8 cellular contexts compared by ENCODE assay signal in genomic region chr7:94301024-94301588, GRCh38.
A peak's percentile ranks its signal among the peaks of the same experiment; 100 is the strongest.
DNase-seq lines count a peak whose midpoint lies in the region; ATAC-seq and TF ChIP-seq lines count a peak whose summit lies in the region.

No MANE protein-coding gene starts in this region.

- ATAC-seq in stimulated activated effector memory CD8-positive, alpha-beta T cell treated with anti-CD3 and anti-CD28 coated beads, Interleukin-12 subunit alpha, Interleukin-12 subunit beta, amount 100 ng/mL, for 72 hours = no peak
- ATAC-seq in GM21619 (IDR thresholded peaks at IDR 0.05; ENCODE audit: unreplicated experiment) = no peak
- ATAC-seq in activated CD4-positive, alpha-beta T cell treated with anti-CD3 and anti-CD28 coated beads for 36 hours = no peak

- in situ Hi-C loops in mammary epithelial cell (cut with MboI; ENCODE audit: low sequenced_read_pairs in 2 of 2) = no loop called here

- dilution Hi-C loops in mammary epithelial cell (cut with HindIII; ENCODE audit: low sequenced_read_pairs) = no loop called here

- H4K20me1 ChIP-seq in mammary epithelial cell (ENCODE audit: insufficient read depth, low read length) = no peaks in the 10 kb centered on the region

- CTCF ChIA-PET in mammary epithelial cell (lab: Charles Lee; ENCODE audit: low non-redundant PET) = no interaction called here
- CTCF ChIA-PET in activated CD4-positive, alpha-beta T cell treated with anti-CD3 and anti-CD28 coated beads for 36 hours (lab: Charles Lee) = no interaction called here

- H3K4me1 ChIP-seq in HUES6 (ENCODE audit: control insufficient read depth, insufficient read depth, low read length) (peaks cover 40% of the 10 kb centered on the region), mammary epithelial cell (ENCODE audit: insufficient read depth, low read length) (peaks cover 33% of the 10 kb centered on the region), tibial artery (peaks cover 0 to 82% (median 51%) of the 10 kb centered on the region in 4 donors)

- H3K4me2 ChIP-seq in mammary epithelial cell (ENCODE audit: insufficient read depth, low read depth, low read length) = peak overlapping the region; percentile 43

- no peaks in the 10 kb centered on the region for H3K9me3 Mint-ChIP-seq in stimulated activated effector memory CD8-positive, alpha-beta T cell treated with anti-CD3 and anti-CD28 coated beads, Interleukin-12 subunit alpha, Interleukin-12 subunit beta, amount 100 ng/mL, for 72 hours
- no peaks in the 10 kb centered on the region for H3K9me3 Mint-ChIP-seq in activated CD4-positive, alpha-beta T cell treated with anti-CD3 and anti-CD28 coated beads for 36 hours (ENCODE audit: low read depth)

- intact Hi-C loops in mammary epithelial cell (cut with micrococcal nuclease) (loop anchor here (2.0 kb wide), 1 partner anchor 34 kb away; no protein-coding TSS in a partner anchor), tibial artery (cut with DNase I; ENCODE audit: low total_unique reads) (no loop called here)
- intact Hi-C loops in activated CD4-positive, alpha-beta T cell treated with anti-CD3 and anti-CD28 coated beads for 36 hours (cut with DNase I, micrococcal nuclease) = no loop called here

- H3K9me3 ChIP-seq in HUES6 (ENCODE audit: control insufficient read depth, insufficient read depth, low read depth, low read length) (no peaks in the 10 kb centered on the region), mammary epithelial cell (replicated peaks; ENCODE audit: insufficient read depth, low read length) (no peaks in the 10 kb centered on the region), tibial artery (no peaks in the 10 kb centered on the region)

- H3K27ac ChIP-seq in HUES6 (ENCODE audit: low read depth, low read length) (peak overlapping the region; percentile 74; the same call in 1 of the 2 replicates), mammary epithelial cell (ENCODE audit: insufficient read depth, low read depth, low read length) (peak overlapping the region; percentile 37), tibial artery (peak overlapping the region; percentile 79 to 86)

- H3K4me3 ChIP-seq in HUES6 (ENCODE audit: low read depth, low read length) (peak overlapping the region; percentile 23; the same call in 1 of the 2 replicates), mammary epithelial cell (replicated peaks in 1 of 3; ENCODE audit: insufficient read depth in 1 of 3, low read depth in 2 of 3, low read length in 3 of 3) (no peak overlapping the region), tibial artery (no peak overlapping the region)

- H3K9ac ChIP-seq in HUES6 (ENCODE audit: low read length) (peak overlapping the region; percentile 27), mammary epithelial cell (ENCODE audit: insufficient read depth, low read length) (no peak overlapping the region)

- no peak overlapping the region for H3K4me3 Mint-ChIP-seq in stimulated activated effector memory CD8-positive, alpha-beta T cell treated with anti-CD3 and anti-CD28 coated beads, Interleukin-12 subunit alpha, Interleukin-12 subunit beta, amount 100 ng/mL, for 72 hours
- no peak overlapping the region for H3K4me3 Mint-ChIP-seq in activated CD4-positive, alpha-beta T cell treated with anti-CD3 and anti-CD28 coated beads for 36 hours

- DNase-seq in mammary epithelial cell (peak; percentile 88), kidney tubule cell (ENCODE audit: low spot score) (peak; percentile 97), tibial artery (peak; percentile 81 to 92), GM19240 (ENCODE audit: insufficient read length, low spot score) (no peak)
- DNase-seq in stimulated activated effector memory CD8-positive, alpha-beta T cell treated with anti-CD3 and anti-CD28 coated beads, Interleukin-12 subunit alpha, Interleukin-12 subunit beta, amount 100 ng/mL, for 72 hours (ENCODE audit: low spot score in 2 of 2) = no peak
- DNase-seq in activated CD4-positive, alpha-beta T cell treated with anti-CD3 and anti-CD28 coated beads for 36 hours = no peak

- BruUV-seq in mammary epithelial cell (replicated peaks; lab: Mats Ljungman, UMichigan) = no TSS peak

- H3K36me3 ChIP-seq in HUES6 (ENCODE audit: control insufficient read depth, insufficient read depth, low read length) = no peaks in the 10 kb centered on the region
- no peaks in the 10 kb centered on the region for H3K36me3 ChIP-seq in mammary epithelial cell (ENCODE audit: insufficient read depth, low read length)
- no peaks in the 10 kb centered on the region for H3K36me3 ChIP-seq in tibial artery

- no peaks in the 10 kb centered on the region for H3K79me2 ChIP-seq in mammary epithelial cell (ENCODE audit: insufficient read depth, low read length)

- no peaks in the 10 kb centered on the region for H3K4me1 Mint-ChIP-seq in stimulated activated effector memory CD8-positive, alpha-beta T cell treated with anti-CD3 and anti-CD28 coated beads, Interleukin-12 subunit alpha, Interleukin-12 subunit beta, amount 100 ng/mL, for 72 hours
- no peaks in the 10 kb centered on the region for H3K4me1 Mint-ChIP-seq in activated CD4-positive, alpha-beta T cell treated with anti-CD3 and anti-CD28 coated beads for 36 hours

- H2AFZ ChIP-seq in mammary epithelial cell (ENCODE audit: low read depth, low read length) = peak overlapping the region; percentile 83

- POLR2A ChIA-PET in activated CD4-positive, alpha-beta T cell treated with anti-CD3 and anti-CD28 coated beads for 36 hours (lab: Charles Lee) = no interaction called here

- no peak overlapping the region for H3K27ac Mint-ChIP-seq in stimulated activated effector memory CD8-positive, alpha-beta T cell treated with anti-CD3 and anti-CD28 coated beads, Interleukin-12 subunit alpha, Interleukin-12 subunit beta, amount 100 ng/mL, for 72 hours
- H3K27ac Mint-ChIP-seq in activated CD4-positive, alpha-beta T cell treated with anti-CD3 and anti-CD28 coated beads for 36 hours = no peak overlapping the region

- no peaks in the 10 kb centered on the region for H3K36me3 Mint-ChIP-seq in stimulated activated effector memory CD8-positive, alpha-beta T cell treated with anti-CD3 and anti-CD28 coated beads, Interleukin-12 subunit alpha, Interleukin-12 subunit beta, amount 100 ng/mL, for 72 hours
- H3K36me3 Mint-ChIP-seq in activated CD4-positive, alpha-beta T cell treated with anti-CD3 and anti-CD28 coated beads for 36 hours (ENCODE audit: low read depth) = no peaks in the 10 kb centered on the region

- H3K27me3 Mint-ChIP-seq in activated CD4-positive, alpha-beta T cell treated with anti-CD3 and anti-CD28 coated beads for 36 hours = no peaks in the 10 kb centered on the region

- 16% methylated on average over 5 of the region's 6 CpGs for WGBS in mammary epithelial cell (ENCODE audit: low coverage, missing lambda C conversion rate)

- TF ChIP-seq CTCF in mammary epithelial cell (conservative IDR thresholded peaks at IDR 0.05 in 1 of 2, IDR thresholded peaks at IDR 0.05 in 1 of 2; ENCODE audit: extremely low read depth in 1 of 2, insufficient read depth in 1 of 2, low read depth in 1 of 2, low read length in 2 of 2) (no peak), tibial artery (IDR thresholded peaks at IDR 0.05) (peak; percentile 8 to 15)

- no peaks in the 10 kb centered on the region for H3K27me3 ChIP-seq in HUES6 (ENCODE audit: control insufficient read depth, insufficient read depth, low read length)
- no peaks in the 10 kb centered on the region for H3K27me3 ChIP-seq in mammary epithelial cell (ENCODE audit: insufficient read depth, low read length)
- H3K27me3 ChIP-seq in tibial artery = no peaks in the 10 kb centered on the region

Comparison
In these comparisons a context has a peak if more than half of its experiments do, and no peak if none do; other contexts are left out.
1. DNase-seq: peak in mammary epithelial cell (single experiment), kidney tubule cell (single experiment) and tibial artery (2 of 2); none in stimulated activated effector memory CD8-positive, alpha-beta T cell treated with anti-CD3 and anti-CD28 coated beads, Interleukin-12 subunit alpha, Interleukin-12 subunit beta, amount 100 ng/mL, for 72 hours (0 of 2), GM19240 (single experiment) and activated CD4-positive, alpha-beta T cell treated with anti-CD3 and anti-CD28 coated beads for 36 hours (single experiment).
2. CTCF ChIP-seq: peak in tibial artery (2 of 2); none in mammary epithelial cell (0 of 2).
3. Peak in every context shown above with its lines, with median percentiles within 50 percentile points of each other: H3K27ac ChIP-seq.